Comparison of ENCODE assay signal across 32 cellular contexts in genomic region chr6:42921801-42922200, GRCh38. TPM values are rescaled to one million over a fixed set of nuclear protein-coding genes. Genes with fewer than 3 reads are reported as not detected.
"Had no signal": no experiment of that assay in that cellular context is flagged by ENCODE, and none has a peak within 500 bp of the region (broad histone marks: within the 10 kb centered on the region; RNA-seq: fewer than 3 reads in every experiment).

No MANE protein-coding gene starts in this region.

- H3K4me1 Mint-ChIP-seq: activated CD4-positive, alpha-beta memory T cell treated with anti-CD3 and anti-CD28 coated beads, Interleukin-2, amount 10 ng/mL, durations not matched to agents 7 days and 5 days; activated CD4-positive, alpha-beta T cell treated with anti-CD3 and anti-CD28 coated beads for 36 hours; activated CD4-positive, alpha-beta T cell treated with anti-CD3 and anti-CD28 coated beads, Interleukin-2, amount 10 ng/mL, durations not matched to agents 24 days and 14 days; activated naive CD4-positive, alpha-beta T cell treated with anti-CD3 and anti-CD28 coated beads, Interleukin-2, amount 50 U/mL, for 24 hours; activated naive CD8-positive, alpha-beta T cell treated with anti-CD3 and anti-CD28 coated beads for 36 hours; endodermal cell had no signal

- DNase-seq: activated CD4-positive, alpha-beta memory T cell treated with anti-CD3 and anti-CD28 coated beads, Interleukin-2, amount 10 ng/mL, durations not matched to agents 7 days and 5 days; activated CD4-positive, alpha-beta T cell treated with anti-CD3 and anti-CD28 coated beads for 36 hours; activated CD4-positive, alpha-beta T cell treated with anti-CD3 and anti-CD28 coated beads, Interleukin-2, amount 10 ng/mL, durations not matched to agents 24 days and 14 days; activated CD4-positive, CD25-positive, alpha-beta regulatory T cell; activated CD4-positive, CD25-positive, alpha-beta regulatory T cell treated with anti-CD3 and anti-CD28 coated beads, Interleukin-2, amount 50 U/mL, for 72 hours; activated CD8-positive, alpha-beta memory T cell treated with anti-CD3 and anti-CD28 coated beads, Interleukin-2, amount 50 U/mL, for 48 hours; activated gamma-delta T cell; activated naive CD4-positive, alpha-beta T cell treated with anti-CD3 and anti-CD28 coated beads for 36 hours; activated naive CD8-positive, alpha-beta T cell treated with anti-CD3 and anti-CD28 coated beads for 36 hours; activated naive CD8-positive, alpha-beta T cell treated with anti-CD3 and anti-CD28 coated beads, Interleukin-2, amount 50 U/mL, for 24 hours; activated T-cell treated with anti-CD3 and anti-CD28 coated beads for 4 hours; activated T-cell treated with anti-CD3 and anti-CD28 coated beads, Interleukin-2, amount 50 U/mL, for 24 hours; activated T-cell treated with anti-CD3 and anti-CD28 coated beads, Interleukin-2, amount 50 U/mL, for 72 hours; adrenal gland; amygdala; body of pancreas; caudate nucleus; cortex of kidney; dorsolateral prefrontal cortex; effector memory CD4-positive, alpha-beta T cell; endodermal cell; erythroblast; foreskin keratinocyte; gastrocnemius medialis; glutamatergic neuron; heart left ventricle; T-helper 1 cell; T-helper 2 cell had no signal

- ATAC-seq: activated CD4-positive, alpha-beta T cell treated with anti-CD3 and anti-CD28 coated beads for 36 hours; activated naive CD8-positive, alpha-beta T cell treated with anti-CD3 and anti-CD28 coated beads, Interleukin-2, amount 50 U/mL, for 24 hours; activated T-cell treated with anti-CD3 and anti-CD28 coated beads, Interleukin-2, amount 50 U/mL, for 72 hours; body of pancreas; foreskin keratinocyte; gastrocnemius medialis; heart left ventricle had no signal

- H3K9me3 Mint-ChIP-seq: activated CD4-positive, alpha-beta memory T cell treated with anti-CD3 and anti-CD28 coated beads, Interleukin-2, amount 10 ng/mL, durations not matched to agents 7 days and 5 days; activated CD4-positive, alpha-beta T cell treated with anti-CD3 and anti-CD28 coated beads, Interleukin-2, amount 10 ng/mL, durations not matched to agents 24 days and 14 days; activated naive CD4-positive, alpha-beta T cell treated with anti-CD3 and anti-CD28 coated beads for 36 hours; activated naive CD4-positive, alpha-beta T cell treated with anti-CD3 and anti-CD28 coated beads, Interleukin-2, amount 50 U/mL, for 24 hours; activated naive CD8-positive, alpha-beta T cell treated with anti-CD3 and anti-CD28 coated beads for 36 hours; activated naive CD8-positive, alpha-beta T cell treated with anti-CD3 and anti-CD28 coated beads, Interleukin-2, amount 50 U/mL, for 24 hours; activated T-cell treated with anti-CD3 and anti-CD28 coated beads, Interleukin-2, amount 50 U/mL, for 24 hours; activated T-cell treated with anti-CD3 and anti-CD28 coated beads, Interleukin-2, amount 50 U/mL, for 72 hours; endodermal cell had no signal

- H3K27ac Mint-ChIP-seq: activated CD4-positive, alpha-beta memory T cell treated with anti-CD3 and anti-CD28 coated beads, Interleukin-2, amount 10 ng/mL, durations not matched to agents 7 days and 5 days; activated CD4-positive, alpha-beta T cell treated with anti-CD3 and anti-CD28 coated beads for 36 hours; activated CD4-positive, alpha-beta T cell treated with anti-CD3 and anti-CD28 coated beads, Interleukin-2, amount 10 ng/mL, durations not matched to agents 24 days and 14 days; activated naive CD4-positive, alpha-beta T cell treated with anti-CD3 and anti-CD28 coated beads for 36 hours; activated naive CD4-positive, alpha-beta T cell treated with anti-CD3 and anti-CD28 coated beads, Interleukin-2, amount 50 U/mL, for 24 hours; activated naive CD8-positive, alpha-beta T cell treated with anti-CD3 and anti-CD28 coated beads for 36 hours; activated naive CD8-positive, alpha-beta T cell treated with anti-CD3 and anti-CD28 coated beads, Interleukin-2, amount 50 U/mL, for 24 hours; activated T-cell treated with anti-CD3 and anti-CD28 coated beads, Interleukin-2, amount 50 U/mL, for 24 hours; activated T-cell treated with anti-CD3 and anti-CD28 coated beads, Interleukin-2, amount 50 U/mL, for 72 hours; endodermal cell had no signal

- H3K36me3 Mint-ChIP-seq: activated naive CD4-positive, alpha-beta T cell treated with anti-CD3 and anti-CD28 coated beads, Interleukin-2, amount 50 U/mL, for 24 hours; activated naive CD8-positive, alpha-beta T cell treated with anti-CD3 and anti-CD28 coated beads for 36 hours had no signal

- H3K4me3 Mint-ChIP-seq: activated CD4-positive, alpha-beta memory T cell treated with anti-CD3 and anti-CD28 coated beads, Interleukin-2, amount 10 ng/mL, durations not matched to agents 7 days and 5 days; activated CD4-positive, alpha-beta T cell treated with anti-CD3 and anti-CD28 coated beads for 36 hours; activated CD4-positive, alpha-beta T cell treated with anti-CD3 and anti-CD28 coated beads, Interleukin-2, amount 10 ng/mL, durations not matched to agents 24 days and 14 days; activated naive CD4-positive, alpha-beta T cell treated with anti-CD3 and anti-CD28 coated beads for 36 hours; activated naive CD4-positive, alpha-beta T cell treated with anti-CD3 and anti-CD28 coated beads, Interleukin-2, amount 50 U/mL, for 24 hours; activated naive CD8-positive, alpha-beta T cell treated with anti-CD3 and anti-CD28 coated beads for 36 hours; activated naive CD8-positive, alpha-beta T cell treated with anti-CD3 and anti-CD28 coated beads, Interleukin-2, amount 50 U/mL, for 24 hours; activated T-cell treated with anti-CD3 and anti-CD28 coated beads, Interleukin-2, amount 50 U/mL, for 24 hours; activated T-cell treated with anti-CD3 and anti-CD28 coated beads, Interleukin-2, amount 50 U/mL, for 72 hours; endodermal cell had no signal

- H3K27me3 Mint-ChIP-seq: activated CD4-positive, alpha-beta T cell treated with anti-CD3 and anti-CD28 coated beads for 36 hours; activated CD4-positive, alpha-beta T cell treated with anti-CD3 and anti-CD28 coated beads, Interleukin-2, amount 10 ng/mL, durations not matched to agents 24 days and 14 days; activated naive CD4-positive, alpha-beta T cell treated with anti-CD3 and anti-CD28 coated beads, Interleukin-2, amount 50 U/mL, for 24 hours; activated naive CD8-positive, alpha-beta T cell treated with anti-CD3 and anti-CD28 coated beads for 36 hours; activated naive CD8-positive, alpha-beta T cell treated with anti-CD3 and anti-CD28 coated beads, Interleukin-2, amount 50 U/mL, for 24 hours; activated T-cell treated with anti-CD3 and anti-CD28 coated beads, Interleukin-2, amount 50 U/mL, for 24 hours had no signal

- H3K9me3 ChIP-seq: adrenal gland, body of pancreas, esophagus muscularis mucosa, gastrocnemius medialis, heart left ventricle had no signal

RNA-seq across cellular contexts. Expression of gene PTCRA, which starts 5.9 kb away (rescaled TPM):
- total RNA-seq: activated CD4-positive, alpha-beta memory T cell treated with anti-CD3 and anti-CD28 coated beads, Interleukin-2, amount 10 ng/mL, durations not matched to agents 7 days and 5 days; activated CD4-positive, alpha-beta T cell treated with anti-CD3 and anti-CD28 coated beads for 36 hours; activated CD4-positive, alpha-beta T cell treated with anti-CD3 and anti-CD28 coated beads, Interleukin-2, amount 10 ng/mL, durations not matched to agents 24 days and 14 days; activated naive CD4-positive, alpha-beta T cell treated with anti-CD3 and anti-CD28 coated beads for 36 hours; activated naive CD8-positive, alpha-beta T cell treated with anti-CD3 and anti-CD28 coated beads for 36 hours; activated T-cell treated with anti-CD3 and anti-CD28 coated beads, Interleukin-2, amount 50 U/mL, for 72 hours; aorta; body of pancreas; chondrocyte; endodermal cell; foreskin keratinocyte; gastrocnemius medialis had no signal

RNA-seq across cellular contexts. Expression of gene GNMT, which starts 38.8 kb away (rescaled TPM):
- total RNA-seq: activated naive CD4-positive, alpha-beta T cell treated with anti-CD3 and anti-CD28 coated beads for 36 hours; chondrocyte had no signal
